ENCODE assay signal across 2 cellular contexts in the genomic region with DNA sequence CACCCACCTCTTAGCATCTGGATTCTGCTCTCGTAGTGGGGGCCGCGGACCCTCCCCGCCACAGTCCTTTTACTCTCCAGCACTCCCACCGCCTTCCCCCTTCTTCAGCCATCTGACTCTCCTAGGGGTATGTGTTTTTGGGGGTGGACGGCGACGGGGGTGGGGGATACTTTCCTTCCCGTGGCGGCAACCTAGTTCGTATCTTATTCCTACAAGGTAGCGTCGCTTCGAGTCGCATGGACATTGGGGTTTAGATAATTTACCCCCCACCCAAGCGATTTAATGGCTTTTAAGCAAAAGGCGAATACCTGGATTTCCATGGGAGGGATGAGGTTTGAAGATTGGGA.
TF ChIP-seq lines count a peak whose summit lies in the region.

No MANE protein-coding gene starts in this region.

TF ChIP-seq in A549, 52 proteins besides CTCF, POLR2A, EP300 and RAD21 (continued from another document):
- TF ChIP-seq, protein P1, sequence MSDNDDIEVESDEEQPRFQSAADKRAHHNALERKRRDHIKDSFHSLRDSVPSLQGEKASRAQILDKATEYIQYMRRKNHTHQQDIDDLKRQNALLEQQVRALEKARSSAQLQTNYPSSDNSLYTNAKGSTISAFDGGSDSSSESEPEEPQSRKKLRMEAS (IDR thresholded peaks at IDR 0.05): no peak
- TF ChIP-seq MAZ (IDR thresholded peaks at IDR 0.05; ENCODE audit: borderline replicate concordance, low read depth, low read length) (no peak), EHMT2 (IDR thresholded peaks at IDR 0.05; ENCODE audit: low read depth) (no peak), CHD2 (IDR thresholded peaks at IDR 0.05; ENCODE audit: low read length, partially characterized antibody) (no peak), HOXB13 (CRISPR knock-in tag; IDR thresholded peaks at IDR 0.05; ENCODE audit: low read depth) (no peak), ZFP36 (IDR thresholded peaks at IDR 0.05; ENCODE audit: borderline replicate concordance, partially characterized antibody) (no peak), JUN (IDR thresholded peaks at IDR 0.05) (no peak), BHLHE40 (IDR thresholded peaks at IDR 0.05; ENCODE audit: low read depth, low read length) (no peak), ZNF302 (CRISPR knock-in tag; IDR thresholded peaks at IDR 0.05) (no peak)
- TF ChIP-seq, protein P2, sequence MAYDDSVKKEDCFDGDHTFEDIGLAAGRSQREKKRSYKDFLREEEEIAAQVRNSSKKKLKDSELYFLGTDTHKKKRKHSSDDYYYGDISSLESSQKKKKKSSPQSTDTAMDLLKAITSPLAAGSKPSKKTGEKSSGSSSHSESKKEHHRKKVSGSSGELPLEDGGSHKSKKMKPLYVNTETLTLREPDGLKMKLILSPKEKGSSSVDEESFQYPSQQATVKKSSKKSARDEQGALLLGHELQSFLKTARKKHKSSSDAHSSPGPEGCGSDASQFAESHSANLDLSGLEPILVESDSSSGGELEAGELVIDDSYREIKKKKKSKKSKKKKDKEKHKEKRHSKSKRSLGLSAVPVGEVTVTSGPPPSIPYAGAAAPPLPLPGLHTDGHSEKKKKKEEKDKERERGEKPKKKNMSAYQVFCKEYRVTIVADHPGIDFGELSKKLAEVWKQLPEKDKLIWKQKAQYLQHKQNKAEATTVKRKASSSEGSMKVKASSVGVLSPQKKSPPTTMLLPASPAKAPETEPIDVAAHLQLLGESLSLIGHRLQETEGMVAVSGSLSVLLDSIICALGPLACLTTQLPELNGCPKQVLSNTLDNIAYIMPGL (CRISPR knock-in tag; IDR thresholded peaks at IDR 0.05; ENCODE audit: borderline replicate concordance): no peak
- TF ChIP-seq, protein P3, sequence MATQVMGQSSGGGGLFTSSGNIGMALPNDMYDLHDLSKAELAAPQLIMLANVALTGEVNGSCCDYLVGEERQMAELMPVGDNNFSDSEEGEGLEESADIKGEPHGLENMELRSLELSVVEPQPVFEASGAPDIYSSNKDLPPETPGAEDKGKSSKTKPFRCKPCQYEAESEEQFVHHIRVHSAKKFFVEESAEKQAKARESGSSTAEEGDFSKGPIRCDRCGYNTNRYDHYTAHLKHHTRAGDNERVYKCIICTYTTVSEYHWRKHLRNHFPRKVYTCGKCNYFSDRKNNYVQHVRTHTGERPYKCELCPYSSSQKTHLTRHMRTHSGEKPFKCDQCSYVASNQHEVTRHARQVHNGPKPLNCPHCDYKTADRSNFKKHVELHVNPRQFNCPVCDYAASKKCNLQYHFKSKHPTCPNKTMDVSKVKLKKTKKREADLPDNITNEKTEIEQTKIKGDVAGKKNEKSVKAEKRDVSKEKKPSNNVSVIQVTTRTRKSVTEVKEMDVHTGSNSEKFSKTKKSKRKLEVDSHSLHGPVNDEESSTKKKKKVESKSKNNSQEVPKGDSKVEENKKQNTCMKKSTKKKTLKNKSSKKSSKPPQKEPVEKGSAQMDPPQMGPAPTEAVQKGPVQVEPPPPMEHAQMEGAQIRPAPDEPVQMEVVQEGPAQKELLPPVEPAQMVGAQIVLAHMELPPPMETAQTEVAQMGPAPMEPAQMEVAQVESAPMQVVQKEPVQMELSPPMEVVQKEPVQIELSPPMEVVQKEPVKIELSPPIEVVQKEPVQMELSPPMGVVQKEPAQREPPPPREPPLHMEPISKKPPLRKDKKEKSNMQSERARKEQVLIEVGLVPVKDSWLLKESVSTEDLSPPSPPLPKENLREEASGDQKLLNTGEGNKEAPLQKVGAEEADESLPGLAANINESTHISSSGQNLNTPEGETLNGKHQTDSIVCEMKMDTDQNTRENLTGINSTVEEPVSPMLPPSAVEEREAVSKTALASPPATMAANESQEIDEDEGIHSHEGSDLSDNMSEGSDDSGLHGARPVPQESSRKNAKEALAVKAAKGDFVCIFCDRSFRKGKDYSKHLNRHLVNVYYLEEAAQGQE (IDR thresholded peaks at IDR 0.05): no peak

TF ChIP-seq in K562, 482 proteins besides CTCF, POLR2A, EP300 and RAD21 (continued from another document):
- TF ChIP-seq, protein P4, sequence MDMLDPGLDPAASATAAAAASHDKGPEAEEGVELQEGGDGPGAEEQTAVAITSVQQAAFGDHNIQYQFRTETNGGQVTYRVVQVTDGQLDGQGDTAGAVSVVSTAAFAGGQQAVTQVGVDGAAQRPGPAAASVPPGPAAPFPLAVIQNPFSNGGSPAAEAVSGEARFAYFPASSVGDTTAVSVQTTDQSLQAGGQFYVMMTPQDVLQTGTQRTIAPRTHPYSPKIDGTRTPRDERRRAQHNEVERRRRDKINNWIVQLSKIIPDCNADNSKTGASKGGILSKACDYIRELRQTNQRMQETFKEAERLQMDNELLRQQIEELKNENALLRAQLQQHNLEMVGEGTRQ (CRISPR knock-in tag; IDR thresholded peaks at IDR 0.05): no peak
- TF ChIP-seq PHB (CRISPR knock-in tag; IDR thresholded peaks at IDR 0.05): no peak
- no peak for TF ChIP-seq ZNF146 (CRISPR knock-in tag; IDR thresholded peaks at IDR 0.05; ENCODE audit: unreplicated experiment)
- TF ChIP-seq ZNF436 (CRISPR knock-in tag; IDR thresholded peaks at IDR 0.05): no peak
- TF ChIP-seq CEBPB (tag; IDR thresholded peaks at IDR 0.05): no peak
- TF ChIP-seq, protein P5, sequence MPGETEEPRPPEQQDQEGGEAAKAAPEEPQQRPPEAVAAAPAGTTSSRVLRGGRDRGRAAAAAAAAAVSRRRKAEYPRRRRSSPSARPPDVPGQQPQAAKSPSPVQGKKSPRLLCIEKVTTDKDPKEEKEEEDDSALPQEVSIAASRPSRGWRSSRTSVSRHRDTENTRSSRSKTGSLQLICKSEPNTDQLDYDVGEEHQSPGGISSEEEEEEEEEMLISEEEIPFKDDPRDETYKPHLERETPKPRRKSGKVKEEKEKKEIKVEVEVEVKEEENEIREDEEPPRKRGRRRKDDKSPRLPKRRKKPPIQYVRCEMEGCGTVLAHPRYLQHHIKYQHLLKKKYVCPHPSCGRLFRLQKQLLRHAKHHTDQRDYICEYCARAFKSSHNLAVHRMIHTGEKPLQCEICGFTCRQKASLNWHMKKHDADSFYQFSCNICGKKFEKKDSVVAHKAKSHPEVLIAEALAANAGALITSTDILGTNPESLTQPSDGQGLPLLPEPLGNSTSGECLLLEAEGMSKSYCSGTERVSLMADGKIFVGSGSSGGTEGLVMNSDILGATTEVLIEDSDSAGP (CRISPR knock-in tag; IDR thresholded peaks at IDR 0.05): no peak
- TF ChIP-seq ZNF274 (IDR thresholded peaks at IDR 0.05; ENCODE audit: borderline replicate concordance, low read depth, low read length): no peak
- TF ChIP-seq, protein P6, sequence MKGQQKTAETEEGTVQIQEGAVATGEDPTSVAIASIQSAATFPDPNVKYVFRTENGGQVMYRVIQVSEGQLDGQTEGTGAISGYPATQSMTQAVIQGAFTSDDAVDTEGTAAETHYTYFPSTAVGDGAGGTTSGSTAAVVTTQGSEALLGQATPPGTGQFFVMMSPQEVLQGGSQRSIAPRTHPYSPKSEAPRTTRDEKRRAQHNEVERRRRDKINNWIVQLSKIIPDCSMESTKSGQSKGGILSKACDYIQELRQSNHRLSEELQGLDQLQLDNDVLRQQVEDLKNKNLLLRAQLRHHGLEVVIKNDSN (CRISPR knock-in tag; IDR thresholded peaks at IDR 0.05): no peak
- TF ChIP-seq MYC (IDR thresholded peaks at IDR 0.05; ENCODE audit: low read depth, low read length): no peak
- TF ChIP-seq MYC (CRISPR knock-in tag; IDR thresholded peaks at IDR 0.05; ENCODE audit: borderline replicate concordance, low read depth): no peak
- no peak for TF ChIP-seq SMARCB1 (IDR thresholded peaks at IDR 0.05; ENCODE audit: insufficient read length, low read depth)
- no peak for TF ChIP-seq SIRT6 (IDR thresholded peaks at IDR 0.05; ENCODE audit: low read depth, low read length)
- TF ChIP-seq ZFX (CRISPR knock-in tag; IDR thresholded peaks at IDR 0.05): no peak
- no peak for TF ChIP-seq ELF1 (tag; IDR thresholded peaks at IDR 0.05)
- no peak for TF ChIP-seq ZC3H8 (IDR thresholded peaks at IDR 0.05)
- TF ChIP-seq, protein P7, sequence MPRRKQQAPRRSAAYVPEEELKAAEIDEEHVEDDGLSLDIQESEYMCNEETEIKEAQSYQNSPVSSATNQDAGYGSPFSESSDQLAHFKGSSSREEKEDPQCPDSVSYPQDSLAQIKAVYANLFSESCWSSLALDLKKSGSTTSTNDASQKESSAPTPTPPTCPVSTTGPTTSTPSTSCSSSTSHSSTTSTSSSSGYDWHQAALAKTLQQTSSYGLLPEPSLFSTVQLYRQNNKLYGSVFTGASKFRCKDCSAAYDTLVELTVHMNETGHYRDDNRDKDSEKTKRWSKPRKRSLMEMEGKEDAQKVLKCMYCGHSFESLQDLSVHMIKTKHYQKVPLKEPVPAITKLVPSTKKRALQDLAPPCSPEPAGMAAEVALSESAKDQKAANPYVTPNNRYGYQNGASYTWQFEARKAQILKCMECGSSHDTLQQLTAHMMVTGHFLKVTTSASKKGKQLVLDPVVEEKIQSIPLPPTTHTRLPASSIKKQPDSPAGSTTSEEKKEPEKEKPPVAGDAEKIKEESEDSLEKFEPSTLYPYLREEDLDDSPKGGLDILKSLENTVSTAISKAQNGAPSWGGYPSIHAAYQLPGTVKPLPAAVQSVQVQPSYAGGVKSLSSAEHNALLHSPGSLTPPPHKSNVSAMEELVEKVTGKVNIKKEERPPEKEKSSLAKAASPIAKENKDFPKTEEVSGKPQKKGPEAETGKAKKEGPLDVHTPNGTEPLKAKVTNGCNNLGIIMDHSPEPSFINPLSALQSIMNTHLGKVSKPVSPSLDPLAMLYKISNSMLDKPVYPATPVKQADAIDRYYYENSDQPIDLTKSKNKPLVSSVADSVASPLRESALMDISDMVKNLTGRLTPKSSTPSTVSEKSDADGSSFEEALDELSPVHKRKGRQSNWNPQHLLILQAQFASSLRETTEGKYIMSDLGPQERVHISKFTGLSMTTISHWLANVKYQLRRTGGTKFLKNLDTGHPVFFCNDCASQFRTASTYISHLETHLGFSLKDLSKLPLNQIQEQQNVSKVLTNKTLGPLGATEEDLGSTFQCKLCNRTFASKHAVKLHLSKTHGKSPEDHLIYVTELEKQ (CRISPR knock-in tag; IDR thresholded peaks at IDR 0.05): no peak
- no peak for TF ChIP-seq PPARD (CRISPR knock-in tag; IDR thresholded peaks at IDR 0.05)
- no peak for TF ChIP-seq ZNF12 (CRISPR knock-in tag; IDR thresholded peaks at IDR 0.05)
